Comparison of ENCODE assay signal across 17 cellular contexts in the genomic region with DNA sequence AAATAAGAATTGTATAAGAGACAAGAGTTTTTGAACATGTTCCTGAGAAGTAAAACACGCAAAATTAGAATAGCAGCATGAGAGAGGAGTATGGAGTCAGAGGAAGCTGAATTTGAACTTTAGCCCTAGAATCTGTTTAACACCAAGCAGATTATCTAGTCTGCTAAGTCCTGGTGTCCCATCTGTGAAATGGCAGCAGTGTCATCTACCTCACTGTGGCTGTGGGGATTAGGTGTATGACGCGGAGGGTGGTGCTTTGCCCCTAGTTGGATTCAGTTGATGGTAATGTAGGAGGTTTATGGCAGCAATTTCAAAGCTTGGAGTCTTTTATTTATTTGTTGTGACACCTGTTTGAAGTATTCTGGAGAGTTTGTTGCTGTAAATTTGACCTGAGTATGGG.
"Had no signal": no experiment of that assay in that cellular context is flagged by ENCODE, and none has a peak within 500 bp of the region (broad histone marks: within the 10 kb centered on the region; RNA-seq: fewer than 3 reads in every experiment).

No MANE protein-coding gene starts in this region.

- ATAC-seq: esophagus mucosa, left ventricle myocardium superior, psoas muscle, sciatic nerve had no signal

- DNase-seq: activated CD4-positive, alpha-beta T cell treated with anti-CD3 and anti-CD28 coated beads for 1 hour; activated CD4-positive, alpha-beta T cell treated with anti-CD3 and anti-CD28 coated beads, Interleukin-2, amount 50 U/mL, for 4 hours; activated naive CD4-positive, alpha-beta T cell treated with anti-CD3 and anti-CD28 coated beads for 36 hours; activated T-cell treated with anti-CD3 and anti-CD28 coated beads for 4 hours; hypothalamus; kidney; left ventricle myocardium superior; mesenchymal stem cell; psoas muscle; spleen had no signal

- H3K9me3 ChIP-seq: ascending aorta, psoas muscle, thoracic aorta had no signal

- H3K9me3 Mint-ChIP-seq: activated naive CD4-positive, alpha-beta T cell treated with anti-CD3 and anti-CD28 coated beads for 36 hours; activated T-helper 2 cell treated with anti-CD3 and anti-CD28 coated beads, Interferon-gamma antibody, Interleukin-2, Interleukin-4, amounts not matched to agents 10 μg/mL and 5 μg/mL and 100 μg/mL, durations not matched to agents 14 hours and 24 hours and 36 hours; T-helper 2 cell treated with Interferon-gamma antibody and Interleukin-4, amounts not matched to agents 5 μg/mL and 100 μg/mL, for 36 hours had no signal

- H3K4me3 ChIP-seq: ascending aorta, psoas muscle, spleen, thoracic aorta had no signal

- H3K27ac ChIP-seq: psoas muscle, spleen had no signal

- H3K4me3 Mint-ChIP-seq: activated naive CD4-positive, alpha-beta T cell treated with anti-CD3 and anti-CD28 coated beads for 36 hours; nephron; T-helper 2 cell treated with Interferon-gamma antibody and Interleukin-4, amounts not matched to agents 5 μg/mL and 100 μg/mL, for 36 hours had no signal

- H3K27ac Mint-ChIP-seq: activated naive CD4-positive, alpha-beta T cell treated with anti-CD3 and anti-CD28 coated beads for 36 hours; activated T-helper 2 cell treated with anti-CD3 and anti-CD28 coated beads, Interferon-gamma antibody, Interleukin-2, Interleukin-4, amounts not matched to agents 10 μg/mL and 5 μg/mL and 100 μg/mL, durations not matched to agents 14 hours and 24 hours and 36 hours; nephron; T-helper 2 cell treated with Interferon-gamma antibody and Interleukin-4, amounts not matched to agents 5 μg/mL and 100 μg/mL, for 36 hours had no signal

- H3K27me3 ChIP-seq: ascending aorta, spleen had no signal
